In the genomic region with DNA sequence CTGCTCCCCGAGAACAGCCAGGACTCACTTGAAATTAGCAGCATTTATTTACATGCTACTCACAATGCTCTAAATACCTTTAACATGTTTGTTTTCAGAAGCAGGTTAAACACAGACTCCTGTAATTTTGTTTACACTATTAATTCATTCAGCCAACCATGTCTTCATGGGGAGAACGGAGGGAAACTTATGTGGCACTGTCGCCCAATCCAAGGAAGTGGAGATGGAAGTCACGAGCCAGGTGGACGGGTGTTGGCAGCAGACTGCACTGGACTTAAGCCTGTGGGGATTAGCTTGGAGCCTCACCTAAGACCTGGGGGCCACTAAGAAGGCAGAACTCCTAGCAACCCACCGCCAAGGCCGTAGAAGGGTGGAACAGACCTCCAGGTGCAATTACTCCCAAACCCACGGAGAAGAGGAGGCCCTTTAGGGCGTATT, we compare ENCODE assay signal across 1 cellular context.
TF ChIP-seq lines count a peak whose summit lies in the region.

No MANE protein-coding gene starts in this region.

TF ChIP-seq in K562, 482 proteins besides CTCF, POLR2A, EP300 and RAD21:
- TF ChIP-seq SUPT5H (IDR thresholded peaks at IDR 0.05) (peak; percentile 53), XRCC4 (IDR thresholded peaks at IDR 0.05; ENCODE audit: extremely low read depth, insufficient read depth, insufficient read length) (no peak), ZNF41 (CRISPR knock-in tag; conservative IDR thresholded peaks at IDR 0.05) (no peak), POLR2H (tag; IDR thresholded peaks at IDR 0.05; ENCODE audit: low read depth) (0 out of 2 replicates have a peak, but pooled peaks have one; percentile 47), GATA2 (CRISPR knock-in tag; IDR thresholded peaks at IDR 0.05) (no peak), E2F8 (IDR thresholded peaks at IDR 0.05; ENCODE audit: low read depth, partially characterized antibody) (no peak), POLR2B (IDR thresholded peaks at IDR 0.05; ENCODE audit: low read depth, partially characterized antibody) (peak; percentile 36), TRIM24 (IDR thresholded peaks at IDR 0.05) (no peak), ZNF766 (CRISPR knock-in tag; conservative IDR thresholded peaks at IDR 0.05) (no peak), POLR2AphosphoS2 (IDR thresholded peaks at IDR 0.05; ENCODE audit: low read length) (peak; percentile 95), STAT5B (CRISPR knock-in tag; IDR thresholded peaks at IDR 0.05) (no peak)
